20 cellular contexts compared by ENCODE assay signal in genomic region chr12:130849561-130850417, GRCh38. TPM values are rescaled to one million over a fixed set of nuclear protein-coding genes. Genes with fewer than 3 reads are reported as not detected.
DNase-seq lines count a peak whose midpoint lies in the region; ATAC-seq, FAIRE-seq and TF ChIP-seq lines count a peak whose summit lies in the region.
"Had no signal": no experiment of that assay in that cellular context is flagged by ENCODE, and none has a peak within 500 bp of the region (broad histone marks: within the 10 kb centered on the region; RNA-seq: fewer than 3 reads in every experiment).

No MANE protein-coding gene starts in this region.

- no peaks in the 10 kb centered on the region for H3K36me3 ChIP-seq in pancreas
- H3K36me3 ChIP-seq: adrenal gland had no signal

- no peak overlapping the region for H3K4me3 ChIP-seq in pancreas
- H3K4me3 ChIP-seq: adrenal gland had no signal

- 28 to 31% methylated on average over 7 of the region's 7 CpGs for WGBS in pancreas, 2 donors

- ATAC-seq in pancreas (peak; percentile 71 to 85 (median 84)), HG03025 (IDR thresholded peaks at IDR 0.05; ENCODE audit: low FRiP score, unreplicated experiment) (no peak), GM21576 (IDR thresholded peaks at IDR 0.05; ENCODE audit: unreplicated experiment) (no peak), HG03139 (IDR thresholded peaks at IDR 0.05; ENCODE audit: unreplicated experiment) (no peak)
- ATAC-seq: activated T-helper 17 cell treated with anti-CD3 and anti-CD28 coated beads, Interleukin-2, amount 50 U/mL, for 72 hours; right cardiac atrium; T-helper 17 cell had no signal

- H3K27ac ChIP-seq in pancreas: peak overlapping the region; percentile 42 to 60 (median 48)
- H3K27ac ChIP-seq: adrenal gland, HL-60 had no signal

- H3K27me3 ChIP-seq in pancreas: no peaks in the 10 kb centered on the region
- H3K27me3 ChIP-seq: adrenal gland had no signal

- H3K4me1 ChIP-seq in pancreas: no peaks in the 10 kb centered on the region

- peak; percentile 53 for DNase-seq in DMS53 treated with DMSO at 0.1 percent for 48 hours (lab: John Stamatoyannopoulos, UW; ENCODE audit: unreplicated experiment)
- peak; percentile 62 for DNase-seq in NCI-H69 (lab: John Stamatoyannopoulos, UW)
- peak; percentile 92 for DNase-seq in iPS DF 19.7 (ENCODE audit: low read depth, low spot score)
- peak in 2 of 6 donors; percentile 31 to 34 for DNase-seq in pancreas
- no peak for DNase-seq in NCI-H1417 (lab: John Stamatoyannopoulos, UW)
- DNase-seq: activated CD4-positive, CD25-positive, alpha-beta regulatory T cell; adrenal gland; hypothalamus; NCI-H1436; NCI-H226; right cardiac atrium; SHP77; stimulated activated CD4-positive, alpha-beta T cell treated with anti-CD3 and anti-CD28 coated beads, Interleukin-2, amount 100 ng/mL, for 48 hours; T-helper 17 cell had no signal

- intact Hi-C loops in pancreas (cut with DNase I): no loop called here

- FAIRE-seq in pancreas (lab: Jason Lieb, UNC): no peak
- FAIRE-seq: D721Med had no signal

- TF ChIP-seq CTCF in pancreas (IDR thresholded peaks at IDR 0.05): no peak

- no peaks in the 10 kb centered on the region for H3K9me3 ChIP-seq in pancreas
- H3K9me3 ChIP-seq: adrenal gland had no signal

RNA-seq across cellular contexts. Expression of gene STX2, which starts 10.7 kb away (rescaled TPM):
- 10 to 100 TPM in 1 of 6 donors, 1 to 10 TPM in 5; 4.8 to 10.8 (median 6.1) TPM for total RNA-seq in pancreas
- polyA plus RNA-seq in pancreas: 10 to 100 TPM in 1 of 2 donors, 1 to 10 TPM in 1; 7.0 to 16.8 TPM

RNA-seq across cellular contexts. Expression of gene RAN, which starts 22.1 kb away (rescaled TPM):
- total RNA-seq in pancreas: 100 to 1,000 TPM in 5 of 6 donors, 10 to 100 TPM in 1; 80.5 to 201 (median 166) TPM
- polyA plus RNA-seq in pancreas: 100 to 1,000 TPM in 1 of 2 donors, 10 to 100 TPM in 1; 60.0 to 152 TPM

Comparison
In these comparisons a context has a peak if more than half of its experiments do, and no peak if none do; other contexts are left out.
1. DNase-seq: peak in DMS53 treated with DMSO at 0.1 percent for 48 hours (single experiment), NCI-H69 (single experiment) and iPS DF 19.7 (single experiment); none in NCI-H1417 (0 of 3).
2. ATAC-seq: peak in pancreas (4 of 4); none in HG03025 (single experiment), GM21576 (single experiment) and HG03139 (single experiment).